ENCODE assay signal across 8 cellular contexts in genomic region chr14:70318635-70319013, GRCh38.
"Had no signal": no experiment of that assay in that cellular context is flagged by ENCODE, and none has a peak within 500 bp of the region (broad histone marks: within the 10 kb centered on the region; RNA-seq: fewer than 3 reads in every experiment).

No MANE protein-coding gene starts in this region.

- H3K4me1 ChIP-seq: SJSA1 had no signal

- H3K9me3 ChIP-seq: MG63, SJSA1 had no signal

- DNase-seq: KG1, MG63, NCI-H774, Right ventricle myocardium superior, SIG-M5 had no signal

- H3K4me3 ChIP-seq: MG63, SJSA1, SK-N-MC had no signal

- FAIRE-seq: RCC 7860 had no signal

- H3K27ac ChIP-seq: SJSA1, SK-N-MC had no signal

- H3K27me3 ChIP-seq: MG63, SJSA1 had no signal

- H3K36me3 ChIP-seq: MG63, SJSA1 had no signal
